ENCODE assay signal across 10 cellular contexts in genomic region chr17:39638317-39638716, GRCh38. TPM values are rescaled to one million over a fixed set of nuclear protein-coding genes. Genes with fewer than 3 reads are reported as not detected.
A peak's percentile ranks its signal among the peaks of the same experiment; 100 is the strongest.
DNase-seq lines count a peak whose midpoint lies in the region; ATAC-seq and TF ChIP-seq lines count a peak whose summit lies in the region.
"Had no signal": no experiment of that assay in that cellular context is flagged by ENCODE, and none has a peak within 500 bp of the region (broad histone marks: within the 10 kb centered on the region; RNA-seq: fewer than 3 reads in every experiment).

No MANE protein-coding gene starts in this region.

- H3K4me1 ChIP-seq in SK-N-SH (ENCODE audit: control insufficient read depth in 1 of 2, insufficient read depth in 2 of 2, low read depth in 1 of 2, low read length in 1 of 2): peaks cover 0 to 24% of the 10 kb centered on the region in 2 experiments; a peak in 2 of 4 replicates

- H3K36me3 Mint-ChIP-seq in T-helper 17 cell (ENCODE audit: low read depth): peaks cover 2% of the 10 kb centered on the region
- H3K36me3 Mint-ChIP-seq in stimulated activated effector memory CD8-positive, alpha-beta T cell treated with anti-CD3 and anti-CD28 coated beads, Interleukin-12 subunit alpha, Interleukin-12 subunit beta, amount 100 ng/mL, for 72 hours: peaks cover 9% of the 10 kb centered on the region

- peak overlapping the region; percentile 83 for H3K4me2 ChIP-seq in SK-N-SH

- peak overlapping the region; percentile 95 for H3K27ac Mint-ChIP-seq in T-helper 17 cell
- peak overlapping the region; percentile 88 for H3K27ac Mint-ChIP-seq in stimulated activated effector memory CD8-positive, alpha-beta T cell treated with anti-CD3 and anti-CD28 coated beads, Interleukin-12 subunit alpha, Interleukin-12 subunit beta, amount 100 ng/mL, for 72 hours

- peaks cover 43% of the 10 kb centered on the region for H3K4me1 Mint-ChIP-seq in T-helper 17 cell
- H3K4me1 Mint-ChIP-seq in stimulated activated effector memory CD8-positive, alpha-beta T cell treated with anti-CD3 and anti-CD28 coated beads, Interleukin-12 subunit alpha, Interleukin-12 subunit beta, amount 100 ng/mL, for 72 hours: peaks cover 70% of the 10 kb centered on the region

- H3K9me3 ChIP-seq in SK-N-SH (no peaks in the 10 kb centered on the region), T-helper 17 cell (ENCODE audit: control insufficient read depth, low read length, poor library complexity, severe bottlenecking) (no peaks in the 10 kb centered on the region)

- no peak overlapping the region for H2AFZ ChIP-seq in SK-N-SH (ENCODE audit: low read depth)

- CTCF ChIA-PET in SK-N-SH (lab: Yijun Ruan, JAX): interaction anchor here (0.9 to 17.4 kb wide), 6 partner anchors 14 to 92 kb away, joined by 3 to 332 read pairs (median 8); partner anchors contain the start of genes MIEN1, PNMT and PPP1R1B

- no peaks in the 10 kb centered on the region for H3K27me3 ChIP-seq in SK-N-SH (ENCODE audit: insufficient read depth)

- no peak for TF ChIP-seq EP300 in SK-N-SH (IDR thresholded peaks at IDR 0.05; ENCODE audit: borderline replicate concordance in 1 of 2, low read depth in 1 of 2, low read length in 1 of 2)

- H3K79me2 ChIP-seq in SK-N-SH (ENCODE audit: insufficient read depth): peaks cover 61% of the 10 kb centered on the region

- no peaks in the 10 kb centered on the region for H3K27me3 Mint-ChIP-seq in T-helper 17 cell

- ATAC-seq in SK-N-SH treated with all-trans-retinoic acid at 6 μM for 48 hours (no peak), T-helper 17 cell (no peak), HG02970 (IDR thresholded peaks at IDR 0.05; ENCODE audit: low FRiP score, unreplicated experiment) (no peak)
- no peak for ATAC-seq in stimulated activated effector memory CD8-positive, alpha-beta T cell treated with anti-CD3 and anti-CD28 coated beads, Interleukin-12 subunit alpha, Interleukin-12 subunit beta, amount 100 ng/mL, for 72 hours
- ATAC-seq: left ventricle myocardium superior had no signal

- H3K4me3 ChIP-seq in SK-N-SH (ENCODE audit: low read depth in 2 of 2, low read length in 1 of 2) (peak overlapping the region; percentile 88 to 97; a peak in 3 of 4 replicates), fibroblast of the aortic adventitia (ENCODE audit: low read depth, low read length) (peak overlapping the region; percentile 94)

- TF ChIP-seq CTCF in SK-N-SH (IDR thresholded peaks at IDR 0.05): no peak
- no peak for TF ChIP-seq CTCF in fibroblast of the aortic adventitia (IDR thresholded peaks at IDR 0.05; ENCODE audit: insufficient read depth, low read length)

- no peaks in the 10 kb centered on the region for H3K9me2 ChIP-seq in SK-N-SH

- H3K4me3 Mint-ChIP-seq in T-helper 17 cell: peak overlapping the region; percentile 97
- H3K4me3 Mint-ChIP-seq in stimulated activated effector memory CD8-positive, alpha-beta T cell treated with anti-CD3 and anti-CD28 coated beads, Interleukin-12 subunit alpha, Interleukin-12 subunit beta, amount 100 ng/mL, for 72 hours: peak overlapping the region; percentile 88

- WGBS in SK-N-SH (ENCODE audit: low lambda C conversion rate): 96% methylated on average over 7 of the region's 7 CpGs

- DNase-seq in SK-N-SH (no peak), T-helper 17 cell (no peak), fibroblast of the aortic adventitia (ENCODE audit: low read depth) (no peak), NCI-H748 treated with DMSO at 0.1 percent for 48 hours (lab: John Stamatoyannopoulos, UW) (no peak), NCI-H2107 treated with DMSO at 0.1 percent for 48 hours (lab: John Stamatoyannopoulos, UW; ENCODE audit: unreplicated experiment) (no peak)
- no peak for DNase-seq in stimulated activated effector memory CD8-positive, alpha-beta T cell treated with anti-CD3 and anti-CD28 coated beads, Interleukin-12 subunit alpha, Interleukin-12 subunit beta, amount 100 ng/mL, for 72 hours (ENCODE audit: low spot score in 2 of 2)
- DNase-seq: left ventricle myocardium superior, RPMI8226 had no signal

- no peak for TF ChIP-seq RAD21 in SK-N-SH (IDR thresholded peaks at IDR 0.05; ENCODE audit: low read length)

- H3K9ac ChIP-seq in SK-N-SH: peak overlapping the region; percentile 86; the same call in 1 of the 2 replicates

- H3K9me3 Mint-ChIP-seq in stimulated activated effector memory CD8-positive, alpha-beta T cell treated with anti-CD3 and anti-CD28 coated beads, Interleukin-12 subunit alpha, Interleukin-12 subunit beta, amount 100 ng/mL, for 72 hours: no peaks in the 10 kb centered on the region

- POLR2A ChIA-PET in SK-N-SH (lab: Yijun Ruan, JAX): no interaction called here

- H3F3A ChIP-seq in SK-N-SH (replicated peaks; ENCODE audit: insufficient read depth): no peaks in the 10 kb centered on the region

- no peak overlapping the region for H3K27ac ChIP-seq in SK-N-SH (ENCODE audit: low read depth in 2 of 2, low read length in 1 of 2)

- peaks cover 10% of the 10 kb centered on the region for H4K20me1 ChIP-seq in SK-N-SH (ENCODE audit: insufficient read depth)

- no peaks in the 10 kb centered on the region for H3K36me3 ChIP-seq in SK-N-SH (replicated peaks in 1 of 2; ENCODE audit: control insufficient read depth in 1 of 2, insufficient read depth in 2 of 2, low read length in 1 of 2)

TF ChIP-seq in SK-N-SH, 30 proteins besides CTCF, POLR2A, EP300 and RAD21:
- TF ChIP-seq IRF3 (IDR thresholded peaks at IDR 0.05; ENCODE audit: low read depth, low read length): no peak

TF ChIP-seq in SK-N-SH treated with all-trans-retinoic acid at 6 μM for 48 hours, 23 proteins besides CTCF, POLR2A, EP300 and RAD21:
- TF ChIP-seq ZFP3 (CRISPR knock-in tag; IDR thresholded peaks at IDR 0.05) (no peak), GLIS3 (CRISPR knock-in tag; IDR thresholded peaks at IDR 0.05) (no peak), OSR1 (CRISPR knock-in tag; IDR thresholded peaks at IDR 0.05) (no peak), ARNTL (CRISPR knock-in tag; IDR thresholded peaks at IDR 0.05; ENCODE audit: borderline replicate concordance, low read depth) (no peak), ZC3H10 (CRISPR knock-in tag; IDR thresholded peaks at IDR 0.05) (no peak), RARB (CRISPR knock-in tag; IDR thresholded peaks at IDR 0.05) (no peak)
TF ChIP-seq in SK-N-SH treated with all-trans-retinoic acid at 6 μM for 48 hours: peak in this region for 0.

RNA-seq across cellular contexts. Expression of gene STARD3, which starts 1.4 kb away (rescaled TPM):
- polyA plus RNA-seq in SK-N-SH (2012; rRNA removed): 76.8 and 78.0 TPM in 2 replicates
- polyA plus RNA-seq in SK-N-SH (2012; cell fraction: cytosol; rRNA removed): 32.5 and 44.3 TPM in 2 replicates
- polyA plus RNA-seq in SK-N-SH (2012; cell fraction: nucleus; rRNA removed): 330 and 615 TPM in 2 replicates
- total RNA-seq in T-helper 17 cell (10 to 100 TPM; 60.9 to 67.2 TPM), fibroblast of the aortic adventitia (ENCODE audit: low replicate concordance) (18.6 and 20.8 TPM in 2 replicates)

RNA-seq across cellular contexts. Expression of gene PPP1R1B, which starts 11.6 kb away (rescaled TPM):
- polyA plus RNA-seq in SK-N-SH (2012; rRNA removed): 0.05 and 0.07 TPM in 2 replicates
- polyA plus RNA-seq in SK-N-SH (2012; cell fraction: cytosol; rRNA removed): 0.05 and 0.12 TPM in 2 replicates
- not detected in 2 replicates for polyA plus RNA-seq in SK-N-SH (2012; cell fraction: nucleus; rRNA removed)
- total RNA-seq in T-helper 17 cell (under 1 TPM; 0.22 to 0.42 TPM), fibroblast of the aortic adventitia (ENCODE audit: low replicate concordance) (4.1 and 9.0 TPM in 2 replicates)

RNA-seq across cellular contexts. Expression of gene TCAP, which starts 26.8 kb away (rescaled TPM):
- polyA plus RNA-seq in SK-N-SH (2012; rRNA removed): 0.43 and 0.67 TPM in 2 replicates
- 0.08 and 0.13 TPM in 2 replicates for polyA plus RNA-seq in SK-N-SH (2012; cell fraction: cytosol; rRNA removed)
- polyA plus RNA-seq in SK-N-SH (2012; cell fraction: nucleus; rRNA removed): 3.6 and 4.0 TPM in 2 replicates
- 1 to 10 TPM; 1.5 to 3.1 TPM for total RNA-seq in T-helper 17 cell
- 0.36 and 0.49 TPM in 2 replicates for total RNA-seq in fibroblast of the aortic adventitia (ENCODE audit: low replicate concordance)

RNA-seq across cellular contexts. Expression of gene PNMT, which starts 29.9 kb away (rescaled TPM):
- 0.05 and 0.07 TPM in 2 replicates for polyA plus RNA-seq in SK-N-SH (2012; rRNA removed)
- 0.03 and 0.07 TPM in 2 replicates for polyA plus RNA-seq in SK-N-SH (2012; cell fraction: cytosol; rRNA removed)
- polyA plus RNA-seq in SK-N-SH (2012; cell fraction: nucleus; rRNA removed): 0.07 and 0.21 TPM in 2 replicates
- total RNA-seq in T-helper 17 cell: not detected
- not detected in 2 replicates for total RNA-seq in fibroblast of the aortic adventitia (ENCODE audit: low replicate concordance)

RNA-seq across cellular contexts. Expression of gene NEUROD2, which starts 30.6 kb away (rescaled TPM):
- not detected in 2 replicates for polyA plus RNA-seq in SK-N-SH (2012; rRNA removed)
- not detected in 2 replicates for polyA plus RNA-seq in SK-N-SH (2012; cell fraction: cytosol; rRNA removed)
- polyA plus RNA-seq in SK-N-SH (2012; cell fraction: nucleus; rRNA removed): 0.04 TPM in 1 of 2 replicates, not detected in the other
- total RNA-seq in T-helper 17 cell: not detected
- total RNA-seq in fibroblast of the aortic adventitia (ENCODE audit: low replicate concordance): not detected in 2 replicates
- total RNA-seq: left ventricle myocardium superior had no signal
